28 cellular contexts compared by ENCODE assay signal in the genomic region with DNA sequence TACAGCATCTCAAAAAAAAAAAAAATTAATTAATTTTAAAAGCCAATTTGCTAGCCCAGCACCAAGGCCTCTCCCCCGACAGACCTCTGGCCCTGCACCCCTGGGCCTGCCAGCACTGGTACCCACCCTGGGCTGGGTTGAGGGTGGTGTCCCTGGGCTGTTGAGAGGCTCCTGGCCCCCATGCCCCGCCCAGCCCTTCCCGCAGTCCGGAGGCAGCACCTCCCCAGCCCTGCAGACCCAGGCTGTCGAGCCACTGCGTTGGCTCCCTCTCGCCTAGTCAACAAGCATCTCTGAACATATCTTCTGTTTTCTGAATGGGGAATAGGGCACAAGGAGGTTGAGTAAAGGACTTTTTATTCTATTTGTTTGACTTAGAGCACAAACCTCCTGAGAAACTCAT.
"Had no signal": no experiment of that assay in that cellular context is flagged by ENCODE, and none has a peak within 500 bp of the region (broad histone marks: within the 10 kb centered on the region; RNA-seq: fewer than 3 reads in every experiment).

No MANE protein-coding gene starts in this region.

- H3K4me3 ChIP-seq: colonic mucosa, esophagus squamous epithelium, heart right ventricle, lung, neural progenitor cell, ovary, psoas muscle, sigmoid colon, testis, tibial artery had no signal

- H3K27me3 ChIP-seq: colonic mucosa, esophagus squamous epithelium, neural progenitor cell, ovary, sigmoid colon, testis, tibial artery had no signal

- H3K4me2 ChIP-seq: neural progenitor cell had no signal

- H3K9me3 Mint-ChIP-seq: effector memory CD8-positive, alpha-beta T cell; memory B cell; mesothelial cell of epicardium; naive thymus-derived CD4-positive, alpha-beta T cell; nephron; neural progenitor cell; stimulated activated memory B cell treated with anti-CD40 and anti-IgM and Interleukin-4, amounts not matched to agents 10 μg/mL and 1 μg/mL and 100 μg/mL, for 72 hours; type B pancreatic cell had no signal

- H3K36me3 Mint-ChIP-seq: immature natural killer cell; memory B cell; mesothelial cell of epicardium; naive thymus-derived CD4-positive, alpha-beta T cell; neural progenitor cell; stimulated activated memory B cell treated with anti-CD40 and anti-IgM and Interleukin-4, amounts not matched to agents 10 μg/mL and 1 μg/mL and 100 μg/mL, for 72 hours had no signal

- H3K9ac ChIP-seq: neural progenitor cell had no signal

- DNase-seq: colonic mucosa; dermis blood vessel endothelial cell; effector memory CD8-positive, alpha-beta T cell; erythroblast; esophagus squamous epithelium; foreskin melanocyte; glutamatergic neuron; heart right ventricle; hippocampal formation; immature natural killer cell; nucleus accumbens; ovary; psoas muscle; right cardiac atrium; sigmoid colon; stimulated activated CD4-positive, alpha-beta T cell treated with anti-CD3 and anti-CD28 coated beads, Interleukin-4, amount 100 ng/mL, for 4 hours; stimulated activated naive CD8-positive, alpha-beta T cell treated with anti-CD3 and anti-CD28 coated beads, Interleukin-15, Interleukin-2, amounts not matched to agents 100 U/mL and 50 U/mL, for 24 hours; substantia nigra; testis had no signal

- ATAC-seq: effector memory CD8-positive, alpha-beta T cell; heart right ventricle; naive thymus-derived CD4-positive, alpha-beta T cell; psoas muscle; stimulated activated memory B cell treated with anti-CD40 and anti-IgM and Interleukin-4, amounts not matched to agents 10 μg/mL and 1 μg/mL and 100 μg/mL, for 72 hours; stimulated activated naive CD8-positive, alpha-beta T cell treated with anti-CD3 and anti-CD28 coated beads, Interleukin-15, Interleukin-2, amounts not matched to agents 100 U/mL and 50 U/mL, for 24 hours had no signal

- H2AFZ ChIP-seq: neural progenitor cell had no signal

- H3K27ac ChIP-seq: colonic mucosa, esophagus squamous epithelium, heart right ventricle, neural progenitor cell, ovary, psoas muscle, sigmoid colon, testis, tibial artery had no signal

- H3K36me3 ChIP-seq: colonic mucosa, esophagus squamous epithelium, heart right ventricle, neural progenitor cell, ovary, sigmoid colon, tibial artery had no signal

- H3K4me1 ChIP-seq: colonic mucosa, neural progenitor cell, testis had no signal

- H3K4me3 Mint-ChIP-seq: effector memory CD8-positive, alpha-beta T cell; immature natural killer cell; memory B cell; mesothelial cell of epicardium; naive thymus-derived CD4-positive, alpha-beta T cell; nephron; neural progenitor cell; stimulated activated memory B cell treated with anti-CD40 and anti-IgM and Interleukin-4, amounts not matched to agents 10 μg/mL and 1 μg/mL and 100 μg/mL, for 72 hours; type B pancreatic cell had no signal

- H3K9me3 ChIP-seq: colonic mucosa, esophagus squamous epithelium, heart right ventricle, ovary, psoas muscle, sigmoid colon, testis, tibial artery had no signal

- H3K27ac Mint-ChIP-seq: effector memory CD8-positive, alpha-beta T cell; immature natural killer cell; memory B cell; mesothelial cell of epicardium; nephron; neural progenitor cell; stimulated activated memory B cell treated with anti-CD40 and anti-IgM and Interleukin-4, amounts not matched to agents 10 μg/mL and 1 μg/mL and 100 μg/mL, for 72 hours; type B pancreatic cell had no signal
